Comparison of ENCODE assay signal across 1 cellular context in the genomic region with DNA sequence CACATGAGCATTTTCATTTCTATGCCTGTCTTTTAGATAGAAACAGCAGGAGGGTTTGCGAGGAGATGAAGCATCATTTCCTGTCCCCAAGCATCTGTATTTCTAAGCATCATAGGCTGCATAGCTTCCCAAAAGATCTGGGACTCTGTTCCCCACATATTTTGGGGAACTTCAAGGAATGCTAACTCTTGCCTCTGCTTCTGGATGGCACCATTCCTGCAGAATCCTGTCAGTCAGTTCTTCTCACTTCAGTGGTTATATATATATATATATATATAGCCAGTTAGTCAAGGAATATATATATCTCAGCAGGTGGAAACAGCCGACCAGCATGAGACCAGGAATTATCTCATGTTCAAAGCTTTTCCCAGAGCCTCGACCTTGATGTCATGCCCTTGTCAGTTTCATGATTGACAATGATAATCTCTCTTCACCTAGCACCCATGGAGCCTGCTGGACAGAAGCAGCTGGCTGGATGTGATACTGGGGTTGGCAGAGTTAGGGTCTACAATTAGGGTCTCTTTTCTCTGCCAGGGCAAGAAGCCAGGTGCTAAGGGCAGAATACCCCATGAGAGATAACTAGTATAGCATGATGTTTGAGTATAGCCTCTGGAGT.
A peak's percentile ranks its signal among the peaks of the same experiment; 100 is the strongest.
TF ChIP-seq lines count a peak whose summit lies in the region.

No MANE protein-coding gene starts in this region.

TF ChIP-seq in K562, 482 proteins besides CTCF, POLR2A, EP300 and RAD21:
- TF ChIP-seq TCF3 (CRISPR knock-in tag; IDR thresholded peaks at IDR 0.05) (0 out of 2 replicates have a peak, but pooled peaks have one; percentile 18), MEIS2 (IDR thresholded peaks at IDR 0.05; ENCODE audit: partially characterized antibody) (peak; percentile 79), TAF1 (IDR thresholded peaks at IDR 0.05; ENCODE audit: control insufficient read depth, extremely low read depth, insufficient read depth, low read length, severe bottlenecking) (no peak), WHSC1 (IDR thresholded peaks at IDR 0.05; ENCODE audit: low read length) (no peak), SETDB1 (IDR thresholded peaks at IDR 0.05; ENCODE audit: low read length) (no peak), ELF4 (CRISPR knock-in tag; IDR thresholded peaks at IDR 0.05) (no peak), FOXK2 (conservative IDR thresholded peaks at IDR 0.05 in 1 of 2, IDR thresholded peaks at IDR 0.05 in 1 of 2; ENCODE audit: low read depth in 2 of 2) (no peak), ZNF583 (CRISPR knock-in tag; IDR thresholded peaks at IDR 0.05) (no peak), SRSF7 (optimal IDR thresholded peaks at IDR 0.05; ENCODE audit: low read depth, low read length) (no peak), ARID1B (IDR thresholded peaks at IDR 0.05) (peak; percentile 27; the same call in 1 of the 2 replicates), RBM22 (IDR thresholded peaks at IDR 0.05; ENCODE audit: low read depth, low read length, poor library complexity, severe bottlenecking) (no peak), ESRRA (IDR thresholded peaks at IDR 0.05; ENCODE audit: borderline replicate concordance, low read depth) (peak; percentile 52; the same call in 1 of the 2 replicates), SMAD2 (IDR thresholded peaks at IDR 0.05; ENCODE audit: low read depth, low read length) (no peak), FOSL1 (tag; conservative IDR thresholded peaks at IDR 0.05) (no peak)
- TF ChIP-seq, protein P1, sequence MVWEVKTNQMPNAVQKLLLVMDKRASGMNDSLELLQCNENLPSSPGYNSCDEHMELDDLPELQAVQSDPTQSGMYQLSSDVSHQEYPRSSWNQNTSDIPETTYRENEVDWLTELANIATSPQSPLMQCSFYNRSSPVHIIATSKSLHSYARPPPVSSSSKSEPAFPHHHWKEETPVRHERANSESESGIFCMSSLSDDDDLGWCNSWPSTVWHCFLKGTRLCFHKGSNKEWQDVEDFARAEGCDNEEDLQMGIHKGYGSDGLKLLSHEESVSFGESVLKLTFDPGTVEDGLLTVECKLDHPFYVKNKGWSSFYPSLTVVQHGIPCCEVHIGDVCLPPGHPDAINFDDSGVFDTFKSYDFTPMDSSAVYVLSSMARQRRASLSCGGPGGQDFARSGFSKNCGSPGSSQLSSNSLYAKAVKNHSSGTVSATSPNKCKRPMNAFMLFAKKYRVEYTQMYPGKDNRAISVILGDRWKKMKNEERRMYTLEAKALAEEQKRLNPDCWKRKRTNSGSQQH (CRISPR knock-in tag; IDR thresholded peaks at IDR 0.05) = no peak
- TF ChIP-seq, protein P2, sequence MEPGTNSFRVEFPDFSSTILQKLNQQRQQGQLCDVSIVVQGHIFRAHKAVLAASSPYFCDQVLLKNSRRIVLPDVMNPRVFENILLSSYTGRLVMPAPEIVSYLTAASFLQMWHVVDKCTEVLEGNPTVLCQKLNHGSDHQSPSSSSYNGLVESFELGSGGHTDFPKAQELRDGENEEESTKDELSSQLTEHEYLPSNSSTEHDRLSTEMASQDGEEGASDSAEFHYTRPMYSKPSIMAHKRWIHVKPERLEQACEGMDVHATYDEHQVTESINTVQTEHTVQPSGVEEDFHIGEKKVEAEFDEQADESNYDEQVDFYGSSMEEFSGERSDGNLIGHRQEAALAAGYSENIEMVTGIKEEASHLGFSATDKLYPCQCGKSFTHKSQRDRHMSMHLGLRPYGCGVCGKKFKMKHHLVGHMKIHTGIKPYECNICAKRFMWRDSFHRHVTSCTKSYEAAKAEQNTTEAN (CRISPR knock-in tag; IDR thresholded peaks at IDR 0.05) = no peak
- TF ChIP-seq, protein P3, sequence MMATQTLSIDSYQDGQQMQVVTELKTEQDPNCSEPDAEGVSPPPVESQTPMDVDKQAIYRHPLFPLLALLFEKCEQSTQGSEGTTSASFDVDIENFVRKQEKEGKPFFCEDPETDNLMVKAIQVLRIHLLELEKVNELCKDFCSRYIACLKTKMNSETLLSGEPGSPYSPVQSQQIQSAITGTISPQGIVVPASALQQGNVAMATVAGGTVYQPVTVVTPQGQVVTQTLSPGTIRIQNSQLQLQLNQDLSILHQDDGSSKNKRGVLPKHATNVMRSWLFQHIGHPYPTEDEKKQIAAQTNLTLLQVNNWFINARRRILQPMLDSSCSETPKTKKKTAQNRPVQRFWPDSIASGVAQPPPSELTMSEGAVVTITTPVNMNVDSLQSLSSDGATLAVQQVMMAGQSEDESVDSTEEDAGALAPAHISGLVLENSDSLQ (IDR thresholded peaks at IDR 0.05) = peak; percentile 71; the same call in 1 of the 2 replicates
- TF ChIP-seq, protein P4, sequence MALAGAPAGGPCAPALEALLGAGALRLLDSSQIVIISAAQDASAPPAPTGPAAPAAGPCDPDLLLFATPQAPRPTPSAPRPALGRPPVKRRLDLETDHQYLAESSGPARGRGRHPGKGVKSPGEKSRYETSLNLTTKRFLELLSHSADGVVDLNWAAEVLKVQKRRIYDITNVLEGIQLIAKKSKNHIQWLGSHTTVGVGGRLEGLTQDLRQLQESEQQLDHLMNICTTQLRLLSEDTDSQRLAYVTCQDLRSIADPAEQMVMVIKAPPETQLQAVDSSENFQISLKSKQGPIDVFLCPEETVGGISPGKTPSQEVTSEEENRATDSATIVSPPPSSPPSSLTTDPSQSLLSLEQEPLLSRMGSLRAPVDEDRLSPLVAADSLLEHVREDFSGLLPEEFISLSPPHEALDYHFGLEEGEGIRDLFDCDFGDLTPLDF (CRISPR knock-in tag; IDR thresholded peaks at IDR 0.05) = no peak
- TF ChIP-seq, protein P5, sequence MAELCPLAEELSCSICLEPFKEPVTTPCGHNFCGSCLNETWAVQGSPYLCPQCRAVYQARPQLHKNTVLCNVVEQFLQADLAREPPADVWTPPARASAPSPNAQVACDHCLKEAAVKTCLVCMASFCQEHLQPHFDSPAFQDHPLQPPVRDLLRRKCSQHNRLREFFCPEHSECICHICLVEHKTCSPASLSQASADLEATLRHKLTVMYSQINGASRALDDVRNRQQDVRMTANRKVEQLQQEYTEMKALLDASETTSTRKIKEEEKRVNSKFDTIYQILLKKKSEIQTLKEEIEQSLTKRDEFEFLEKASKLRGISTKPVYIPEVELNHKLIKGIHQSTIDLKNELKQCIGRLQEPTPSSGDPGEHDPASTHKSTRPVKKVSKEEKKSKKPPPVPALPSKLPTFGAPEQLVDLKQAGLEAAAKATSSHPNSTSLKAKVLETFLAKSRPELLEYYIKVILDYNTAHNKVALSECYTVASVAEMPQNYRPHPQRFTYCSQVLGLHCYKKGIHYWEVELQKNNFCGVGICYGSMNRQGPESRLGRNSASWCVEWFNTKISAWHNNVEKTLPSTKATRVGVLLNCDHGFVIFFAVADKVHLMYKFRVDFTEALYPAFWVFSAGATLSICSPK (IDR thresholded peaks at IDR 0.05; ENCODE audit: borderline replicate concordance) = no peak
